Comparison of ENCODE assay signal across 19 cellular contexts in the genomic region with DNA sequence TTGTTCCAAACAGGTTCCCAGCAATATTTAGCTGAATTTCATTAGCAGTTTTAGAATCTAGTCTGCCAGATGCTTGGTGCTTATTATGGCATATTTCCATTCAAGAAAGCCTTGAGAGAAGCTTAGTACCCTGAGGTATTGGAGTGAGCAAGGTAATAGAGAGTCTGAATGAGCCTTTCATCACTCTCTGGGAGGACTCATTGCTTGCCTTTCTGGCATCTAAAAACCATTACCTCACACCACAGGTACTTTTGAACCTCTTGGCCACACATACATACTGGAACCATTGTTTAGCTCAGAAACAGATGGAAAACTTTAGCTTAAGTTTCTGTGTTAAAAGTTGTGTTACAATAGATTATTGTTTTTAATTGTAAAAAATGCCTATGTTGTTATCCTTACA.
"Had no signal": no experiment of that assay in that cellular context is flagged by ENCODE, and none has a peak within 500 bp of the region (broad histone marks: within the 10 kb centered on the region; RNA-seq: fewer than 3 reads in every experiment).

No MANE protein-coding gene starts in this region.

- H3K36me3 Mint-ChIP-seq: activated naive CD8-positive, alpha-beta T cell; type B pancreatic cell had no signal

- H3K4me3 Mint-ChIP-seq: activated CD4-positive, alpha-beta T cell treated with anti-CD3 and anti-CD28 coated beads, Interleukin-2, amount 10 ng/mL, durations not matched to agents 7 days and 5 days; activated naive CD8-positive, alpha-beta T cell; activated T-cell treated with anti-CD3 and anti-CD28 coated beads, Interleukin-2, amount 50 U/mL, for 24 hours; nephron progenitor cell; stimulated activated memory B cell treated with anti-CD40 and anti-IgM and Interleukin-4, amounts not matched to agents 10 μg/mL and 1 μg/mL and 100 μg/mL, for 72 hours; type B pancreatic cell had no signal

- H3K27ac Mint-ChIP-seq: activated CD4-positive, alpha-beta T cell treated with anti-CD3 and anti-CD28 coated beads, Interleukin-2, amount 10 ng/mL, durations not matched to agents 7 days and 5 days; activated naive CD8-positive, alpha-beta T cell; activated T-cell treated with anti-CD3 and anti-CD28 coated beads, Interleukin-2, amount 50 U/mL, for 24 hours; nephron progenitor cell; stimulated activated memory B cell treated with anti-CD40 and anti-IgM and Interleukin-4, amounts not matched to agents 10 μg/mL and 1 μg/mL and 100 μg/mL, for 72 hours; type B pancreatic cell had no signal

- H3K9me3 Mint-ChIP-seq: activated CD4-positive, alpha-beta T cell treated with anti-CD3 and anti-CD28 coated beads, Interleukin-2, amount 10 ng/mL, durations not matched to agents 7 days and 5 days; activated T-cell treated with anti-CD3 and anti-CD28 coated beads, Interleukin-2, amount 50 U/mL, for 24 hours; nephron progenitor cell; stimulated activated memory B cell treated with anti-CD40 and anti-IgM and Interleukin-4, amounts not matched to agents 10 μg/mL and 1 μg/mL and 100 μg/mL, for 72 hours; type B pancreatic cell had no signal

- DNase-seq: activated CD4-positive, alpha-beta T cell treated with anti-CD3 and anti-CD28 coated beads, Interleukin-2, amount 10 ng/mL, durations not matched to agents 7 days and 5 days; activated gamma-delta T cell; activated T-cell treated with anti-CD3 and anti-CD28 coated beads, Interleukin-2, amount 50 U/mL, for 24 hours; amygdala; esophagus squamous epithelium; foreskin fibroblast; glutamatergic neuron; mesenchymal stem cell; nephron progenitor cell; spleen; stimulated activated CD4-positive, alpha-beta T cell treated with anti-CD3 and anti-CD28 coated beads, Interleukin-1b, Interleukin-23, amount 100 ng/mL, for 48 hours; WERI-Rb-1 had no signal

- H3K27me3 ChIP-seq: breast epithelium, esophagus squamous epithelium, spleen had no signal

- H3K9me3 ChIP-seq: breast epithelium, esophagus squamous epithelium, prostate gland, spleen had no signal

- H3K27me3 Mint-ChIP-seq: activated CD4-positive, alpha-beta T cell treated with anti-CD3 and anti-CD28 coated beads, Interleukin-2, amount 10 ng/mL, durations not matched to agents 7 days and 5 days; activated naive CD8-positive, alpha-beta T cell; activated T-cell treated with anti-CD3 and anti-CD28 coated beads, Interleukin-2, amount 50 U/mL, for 24 hours; stimulated activated memory B cell treated with anti-CD40 and anti-IgM and Interleukin-4, amounts not matched to agents 10 μg/mL and 1 μg/mL and 100 μg/mL, for 72 hours; type B pancreatic cell had no signal

- H3K36me3 ChIP-seq: breast epithelium, esophagus squamous epithelium, prostate gland had no signal

- H3K4me1 ChIP-seq: breast epithelium, esophagus squamous epithelium, prostate gland had no signal

- H3K27ac ChIP-seq: esophagus squamous epithelium, prostate gland, spleen, WERI-Rb-1 had no signal

- H3K4me3 ChIP-seq: breast epithelium, esophagus squamous epithelium, prostate gland, spleen had no signal

- H3K4me1 Mint-ChIP-seq: activated CD4-positive, alpha-beta T cell treated with anti-CD3 and anti-CD28 coated beads, Interleukin-2, amount 10 ng/mL, durations not matched to agents 7 days and 5 days; stimulated activated memory B cell treated with anti-CD40 and anti-IgM and Interleukin-4, amounts not matched to agents 10 μg/mL and 1 μg/mL and 100 μg/mL, for 72 hours had no signal

- ATAC-seq: left lobe of liver; sciatic nerve; stimulated activated memory B cell treated with anti-CD40 and anti-IgM and Interleukin-4, amounts not matched to agents 10 μg/mL and 1 μg/mL and 100 μg/mL, for 72 hours had no signal
